2 cellular contexts compared by ENCODE assay signal in the genomic region with DNA sequence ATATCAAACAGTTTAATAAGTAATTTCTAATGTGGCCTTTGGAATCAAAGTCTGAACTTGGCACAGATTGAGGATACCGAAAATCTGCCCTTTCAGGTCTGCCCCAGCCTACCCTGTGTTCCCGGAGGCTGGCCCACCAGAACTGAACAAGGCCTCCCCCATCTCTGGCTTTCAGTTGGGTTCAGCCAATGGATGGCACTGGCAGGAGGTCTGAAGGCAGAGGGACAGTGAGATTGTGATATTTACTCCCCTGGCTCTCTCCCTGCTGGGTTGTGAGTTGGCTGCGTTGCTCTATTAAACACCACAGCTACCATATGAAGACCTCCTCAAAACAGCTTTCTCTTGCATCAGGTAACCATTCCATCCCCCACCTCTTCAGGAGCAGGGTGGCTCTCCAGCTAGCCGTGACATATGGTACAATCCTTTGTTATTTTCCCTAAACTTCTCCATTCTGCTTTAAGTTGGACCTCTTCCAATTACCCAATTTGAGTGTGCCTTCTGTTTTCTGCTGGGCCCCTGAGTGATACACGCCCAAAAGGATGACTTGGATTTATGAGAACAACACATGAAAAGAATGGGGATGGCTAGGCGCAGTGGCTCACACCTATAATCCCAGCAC.
TF ChIP-seq lines count a peak whose summit lies in the region.

No MANE protein-coding gene starts in this region.

TF ChIP-seq in H1, 55 proteins besides CTCF, POLR2A, EP300 and RAD21:
- TF ChIP-seq TBP (IDR thresholded peaks at IDR 0.05; ENCODE audit: low read depth, low read length) (no peak), JUND (IDR thresholded peaks at IDR 0.05; ENCODE audit: low read length) (no peak), SIRT6 (IDR thresholded peaks at IDR 0.05; ENCODE audit: low read length) (no peak), SP2 (IDR thresholded peaks at IDR 0.05; ENCODE audit: low read length) (no peak), CEBPB (IDR thresholded peaks at IDR 0.05; ENCODE audit: low read depth, low read length) (no peak), CBX8 (IDR thresholded peaks at IDR 0.05; ENCODE audit: borderline replicate concordance, low read depth, low read length) (no peak), BRCA1 (IDR thresholded peaks at IDR 0.05; ENCODE audit: low read depth, low read length) (no peak), TAF1 (IDR thresholded peaks at IDR 0.05; ENCODE audit: low read depth, low read length) (no peak), CHD1 (IDR thresholded peaks at IDR 0.05; ENCODE audit: low read depth, low read length) (no peak), ZNF274 (IDR thresholded peaks at IDR 0.05; ENCODE audit: borderline replicate concordance, extremely low read depth, low read length) (no peak), HDAC2 (IDR thresholded peaks at IDR 0.05; ENCODE audit: borderline replicate concordance in 1 of 2, low read depth in 2 of 2, low read length in 2 of 2) (no peak), SAP30 (IDR thresholded peaks at IDR 0.05; ENCODE audit: insufficient read depth, insufficient replicate concordance, low read length) (no peak), BCL11A (IDR thresholded peaks at IDR 0.05; ENCODE audit: low read depth in 2 of 2, low read length in 2 of 2) (no peak)
- TF ChIP-seq, protein P1, sequence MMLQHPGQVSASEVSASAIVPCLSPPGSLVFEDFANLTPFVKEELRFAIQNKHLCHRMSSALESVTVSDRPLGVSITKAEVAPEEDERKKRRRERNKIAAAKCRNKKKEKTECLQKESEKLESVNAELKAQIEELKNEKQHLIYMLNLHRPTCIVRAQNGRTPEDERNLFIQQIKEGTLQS (IDR thresholded peaks at IDR 0.05; ENCODE audit: insufficient read depth, low read depth, low read length), result no peak

TF ChIP-seq in GM23338, 12 proteins besides CTCF, POLR2A, EP300 and RAD21:
- TF ChIP-seq EZH2phosphoT487 (IDR thresholded peaks at IDR 0.05; ENCODE audit: unreplicated experiment) (no peak), POLR2AphosphoS5 (IDR thresholded peaks at IDR 0.05; ENCODE audit: low read depth) (no peak), EZH2 (IDR thresholded peaks at IDR 0.05; ENCODE audit: low read depth, unreplicated experiment) (no peak), ZNF114 (CRISPR knock-in tag; IDR thresholded peaks at IDR 0.05) (no peak), NANOG (IDR thresholded peaks at IDR 0.05; ENCODE audit: borderline replicate concordance) (no peak), CREB1 (CRISPR knock-in tag; IDR thresholded peaks at IDR 0.05; ENCODE audit: low read depth) (no peak), JUNB (IDR thresholded peaks at IDR 0.05; ENCODE audit: unreplicated experiment) (no peak), ZNF331 (CRISPR knock-in tag; IDR thresholded peaks at IDR 0.05; ENCODE audit: low read depth) (no peak), STAT1 (IDR thresholded peaks at IDR 0.05; ENCODE audit: unreplicated experiment) (no peak)
- TF ChIP-seq, protein P2, sequence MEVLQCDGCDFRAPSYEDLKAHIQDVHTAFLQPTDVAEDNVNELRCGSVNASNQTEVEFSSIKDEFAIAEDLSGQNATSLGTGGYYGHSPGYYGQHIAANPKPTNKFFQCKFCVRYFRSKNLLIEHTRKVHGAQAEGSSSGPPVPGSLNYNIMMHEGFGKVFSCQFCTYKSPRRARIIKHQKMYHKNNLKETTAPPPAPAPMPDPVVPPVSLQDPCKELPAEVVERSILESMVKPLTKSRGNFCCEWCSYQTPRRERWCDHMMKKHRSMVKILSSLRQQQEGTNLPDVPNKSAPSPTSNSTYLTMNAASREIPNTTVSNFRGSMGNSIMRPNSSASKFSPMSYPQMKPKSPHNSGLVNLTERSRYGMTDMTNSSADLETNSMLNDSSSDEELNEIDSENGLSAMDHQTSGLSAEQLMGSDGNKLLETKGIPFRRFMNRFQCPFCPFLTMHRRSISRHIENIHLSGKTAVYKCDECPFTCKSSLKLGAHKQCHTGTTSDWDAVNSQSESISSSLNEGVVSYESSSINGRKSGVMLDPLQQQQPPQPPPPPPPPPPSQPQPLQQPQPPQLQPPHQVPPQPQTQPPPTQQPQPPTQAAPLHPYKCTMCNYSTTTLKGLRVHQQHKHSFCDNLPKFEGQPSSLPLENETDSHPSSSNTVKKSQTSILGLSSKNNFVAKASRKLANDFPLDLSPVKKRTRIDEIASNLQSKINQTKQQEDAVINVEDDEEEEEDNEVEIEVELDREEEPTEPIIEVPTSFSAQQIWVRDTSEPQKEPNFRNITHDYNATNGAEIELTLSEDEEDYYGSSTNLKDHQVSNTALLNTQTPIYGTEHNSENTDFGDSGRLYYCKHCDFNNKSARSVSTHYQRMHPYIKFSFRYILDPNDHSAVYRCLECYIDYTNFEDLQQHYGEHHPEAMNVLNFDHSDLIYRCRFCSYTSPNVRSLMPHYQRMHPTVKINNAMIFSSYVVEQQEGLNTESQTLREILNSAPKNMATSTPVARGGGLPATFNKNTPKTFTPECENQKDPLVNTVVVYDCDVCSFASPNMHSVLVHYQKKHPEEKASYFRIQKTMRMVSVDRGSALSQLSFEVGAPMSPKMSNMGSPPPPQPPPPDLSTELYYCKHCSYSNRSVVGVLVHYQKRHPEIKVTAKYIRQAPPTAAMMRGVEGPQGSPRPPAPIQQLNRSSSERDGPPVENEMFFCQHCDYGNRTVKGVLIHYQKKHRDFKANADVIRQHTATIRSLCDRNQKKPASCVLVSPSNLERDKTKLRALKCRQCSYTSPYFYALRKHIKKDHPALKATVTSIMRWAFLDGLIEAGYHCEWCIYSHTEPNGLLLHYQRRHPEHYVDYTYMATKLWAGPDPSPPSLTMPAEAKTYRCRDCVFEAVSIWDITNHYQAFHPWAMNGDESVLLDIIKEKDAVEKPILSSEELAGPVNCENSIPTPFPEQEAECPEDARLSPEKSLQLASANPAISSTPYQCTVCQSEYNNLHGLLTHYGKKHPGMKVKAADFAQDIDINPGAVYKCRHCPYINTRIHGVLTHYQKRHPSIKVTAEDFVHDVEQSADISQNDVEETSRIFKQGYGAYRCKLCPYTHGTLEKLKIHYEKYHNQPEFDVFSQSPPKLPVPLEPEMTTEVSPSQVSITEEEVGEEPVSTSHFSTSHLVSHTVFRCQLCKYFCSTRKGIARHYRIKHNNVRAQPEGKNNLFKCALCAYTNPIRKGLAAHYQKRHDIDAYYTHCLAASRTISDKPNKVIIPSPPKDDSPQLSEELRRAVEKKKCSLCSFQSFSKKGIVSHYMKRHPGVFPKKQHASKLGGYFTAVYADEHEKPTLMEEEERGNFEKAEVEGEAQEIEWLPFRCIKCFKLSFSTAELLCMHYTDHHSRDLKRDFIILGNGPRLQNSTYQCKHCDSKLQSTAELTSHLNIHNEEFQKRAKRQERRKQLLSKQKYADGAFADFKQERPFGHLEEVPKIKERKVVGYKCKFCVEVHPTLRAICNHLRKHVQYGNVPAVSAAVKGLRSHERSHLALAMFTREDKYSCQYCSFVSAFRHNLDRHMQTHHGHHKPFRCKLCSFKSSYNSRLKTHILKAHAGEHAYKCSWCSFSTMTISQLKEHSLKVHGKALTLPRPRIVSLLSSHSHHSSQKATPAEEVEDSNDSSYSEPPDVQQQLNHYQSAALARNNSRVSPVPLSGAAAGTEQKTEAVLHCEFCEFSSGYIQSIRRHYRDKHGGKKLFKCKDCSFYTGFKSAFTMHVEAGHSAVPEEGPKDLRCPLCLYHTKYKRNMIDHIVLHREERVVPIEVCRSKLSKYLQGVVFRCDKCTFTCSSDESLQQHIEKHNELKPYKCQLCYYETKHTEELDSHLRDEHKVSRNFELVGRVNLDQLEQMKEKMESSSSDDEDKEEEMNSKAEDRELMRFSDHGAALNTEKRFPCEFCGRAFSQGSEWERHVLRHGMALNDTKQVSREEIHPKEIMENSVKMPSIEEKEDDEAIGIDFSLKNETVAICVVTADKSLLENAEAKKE (CRISPR knock-in tag; IDR thresholded peaks at IDR 0.05), result no peak
- TF ChIP-seq, protein P3, sequence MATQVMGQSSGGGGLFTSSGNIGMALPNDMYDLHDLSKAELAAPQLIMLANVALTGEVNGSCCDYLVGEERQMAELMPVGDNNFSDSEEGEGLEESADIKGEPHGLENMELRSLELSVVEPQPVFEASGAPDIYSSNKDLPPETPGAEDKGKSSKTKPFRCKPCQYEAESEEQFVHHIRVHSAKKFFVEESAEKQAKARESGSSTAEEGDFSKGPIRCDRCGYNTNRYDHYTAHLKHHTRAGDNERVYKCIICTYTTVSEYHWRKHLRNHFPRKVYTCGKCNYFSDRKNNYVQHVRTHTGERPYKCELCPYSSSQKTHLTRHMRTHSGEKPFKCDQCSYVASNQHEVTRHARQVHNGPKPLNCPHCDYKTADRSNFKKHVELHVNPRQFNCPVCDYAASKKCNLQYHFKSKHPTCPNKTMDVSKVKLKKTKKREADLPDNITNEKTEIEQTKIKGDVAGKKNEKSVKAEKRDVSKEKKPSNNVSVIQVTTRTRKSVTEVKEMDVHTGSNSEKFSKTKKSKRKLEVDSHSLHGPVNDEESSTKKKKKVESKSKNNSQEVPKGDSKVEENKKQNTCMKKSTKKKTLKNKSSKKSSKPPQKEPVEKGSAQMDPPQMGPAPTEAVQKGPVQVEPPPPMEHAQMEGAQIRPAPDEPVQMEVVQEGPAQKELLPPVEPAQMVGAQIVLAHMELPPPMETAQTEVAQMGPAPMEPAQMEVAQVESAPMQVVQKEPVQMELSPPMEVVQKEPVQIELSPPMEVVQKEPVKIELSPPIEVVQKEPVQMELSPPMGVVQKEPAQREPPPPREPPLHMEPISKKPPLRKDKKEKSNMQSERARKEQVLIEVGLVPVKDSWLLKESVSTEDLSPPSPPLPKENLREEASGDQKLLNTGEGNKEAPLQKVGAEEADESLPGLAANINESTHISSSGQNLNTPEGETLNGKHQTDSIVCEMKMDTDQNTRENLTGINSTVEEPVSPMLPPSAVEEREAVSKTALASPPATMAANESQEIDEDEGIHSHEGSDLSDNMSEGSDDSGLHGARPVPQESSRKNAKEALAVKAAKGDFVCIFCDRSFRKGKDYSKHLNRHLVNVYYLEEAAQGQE (IDR thresholded peaks at IDR 0.05; ENCODE audit: unreplicated experiment), result no peak
- TF ChIP-seq, protein P4, sequence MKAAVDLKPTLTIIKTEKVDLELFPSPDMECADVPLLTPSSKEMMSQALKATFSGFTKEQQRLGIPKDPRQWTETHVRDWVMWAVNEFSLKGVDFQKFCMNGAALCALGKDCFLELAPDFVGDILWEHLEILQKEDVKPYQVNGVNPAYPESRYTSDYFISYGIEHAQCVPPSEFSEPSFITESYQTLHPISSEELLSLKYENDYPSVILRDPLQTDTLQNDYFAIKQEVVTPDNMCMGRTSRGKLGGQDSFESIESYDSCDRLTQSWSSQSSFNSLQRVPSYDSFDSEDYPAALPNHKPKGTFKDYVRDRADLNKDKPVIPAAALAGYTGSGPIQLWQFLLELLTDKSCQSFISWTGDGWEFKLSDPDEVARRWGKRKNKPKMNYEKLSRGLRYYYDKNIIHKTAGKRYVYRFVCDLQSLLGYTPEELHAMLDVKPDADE (IDR thresholded peaks at IDR 0.05), result no peak
